In the genomic region with DNA sequence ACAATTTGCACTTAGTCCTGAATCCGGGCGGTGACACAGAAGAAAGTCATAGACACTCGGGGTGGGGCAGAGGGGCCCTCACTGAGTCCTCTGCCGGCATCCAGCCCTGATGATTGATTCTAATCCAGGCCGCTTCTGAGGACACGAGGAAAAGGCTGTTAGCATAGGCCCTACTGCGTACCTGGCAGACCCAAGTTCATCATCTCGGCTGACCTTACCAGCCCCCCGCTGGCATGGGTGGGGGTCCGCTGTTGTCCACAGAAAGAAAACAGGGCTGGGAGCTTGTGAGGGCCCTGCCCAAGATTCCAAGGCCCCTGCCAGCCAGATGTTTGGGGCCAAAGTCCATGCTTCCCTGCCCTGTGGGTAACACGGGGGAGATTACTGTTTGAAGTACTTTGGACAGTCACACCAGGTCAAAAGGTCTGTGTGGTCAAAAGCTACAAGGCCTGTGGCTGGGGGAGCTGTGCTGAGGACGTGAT, we compare ENCODE assay signal across 11 cellular contexts. TPM values are rescaled to one million over a fixed set of nuclear protein-coding genes. Genes with fewer than 3 reads are reported as not detected.
DNase-seq lines count a peak whose midpoint lies in the region; ATAC-seq and TF ChIP-seq lines count a peak whose summit lies in the region.
"Had no signal": no experiment of that assay in that cellular context is flagged by ENCODE, and none has a peak within 500 bp of the region (broad histone marks: within the 10 kb centered on the region; RNA-seq: fewer than 3 reads in every experiment).

No MANE protein-coding gene starts in this region.

- TF ChIP-seq POLR2A in Peyer's patch (IDR thresholded peaks at IDR 0.05), result no peak

- peak overlapping the region; percentile 91 for H3K27ac Mint-ChIP-seq in progenitor cell of endocrine pancreas
- H3K27ac Mint-ChIP-seq in activated CD4-positive, alpha-beta memory T cell treated with anti-CD3 and anti-CD28 coated beads for 36 hours, result no peak overlapping the region
- H3K27ac Mint-ChIP-seq: activated naive CD4-positive, alpha-beta T cell treated with anti-CD3 and anti-CD28 coated beads, Interleukin-2, amount 10 ng/mL, durations not matched to agents 7 days and 5 days had no signal

- no peaks in the 10 kb centered on the region for H3K9me3 ChIP-seq in Peyer's patch

- peaks cover 27% of the 10 kb centered on the region for H3K4me1 Mint-ChIP-seq in progenitor cell of endocrine pancreas (ENCODE audit: low read depth)
- peaks cover 33% of the 10 kb centered on the region for H3K4me1 Mint-ChIP-seq in activated CD4-positive, alpha-beta memory T cell treated with anti-CD3 and anti-CD28 coated beads for 36 hours (ENCODE audit: low read depth)

- peak overlapping the region; percentile 62 for H3K4me3 Mint-ChIP-seq in progenitor cell of endocrine pancreas (ENCODE audit: low read depth)
- H3K4me3 Mint-ChIP-seq in activated CD4-positive, alpha-beta memory T cell treated with anti-CD3 and anti-CD28 coated beads for 36 hours, result no peak overlapping the region
- H3K4me3 Mint-ChIP-seq: activated naive CD4-positive, alpha-beta T cell treated with anti-CD3 and anti-CD28 coated beads, Interleukin-2, amount 10 ng/mL, durations not matched to agents 7 days and 5 days; CD4-positive, CD25-positive, alpha-beta regulatory T cell had no signal

- CTCF ChIA-PET in activated CD4-positive, alpha-beta memory T cell treated with anti-CD3 and anti-CD28 coated beads for 36 hours (lab: Charles Lee), result no interaction called here

- DNase-seq in AG20443 (ENCODE audit: low spot score) (peak; percentile 52), Peyer's patch (peak in 2 of 3 donors; percentile 76 to 77), fibroblast of the aortic adventitia (ENCODE audit: low read depth) (peak; percentile 28), progenitor cell of endocrine pancreas (ENCODE audit: low spot score, unreplicated experiment) (no peak), islet precursor cell (no peak)
- no peak for DNase-seq in activated CD4-positive, alpha-beta memory T cell treated with anti-CD3 and anti-CD28 coated beads for 36 hours
- DNase-seq: activated naive CD4-positive, alpha-beta T cell treated with anti-CD3 and anti-CD28 coated beads, Interleukin-2, amount 10 ng/mL, durations not matched to agents 7 days and 5 days; CD4-positive, CD25-positive, alpha-beta regulatory T cell; midbrain had no signal

- no peaks in the 10 kb centered on the region for H3K27me3 ChIP-seq in Peyer's patch

- no peaks in the 10 kb centered on the region for H3K9me3 Mint-ChIP-seq in progenitor cell of endocrine pancreas (ENCODE audit: low read depth)
- H3K9me3 Mint-ChIP-seq in activated CD4-positive, alpha-beta memory T cell treated with anti-CD3 and anti-CD28 coated beads for 36 hours, result no peaks in the 10 kb centered on the region
- H3K9me3 Mint-ChIP-seq: activated naive CD4-positive, alpha-beta T cell treated with anti-CD3 and anti-CD28 coated beads, Interleukin-2, amount 10 ng/mL, durations not matched to agents 7 days and 5 days; CD4-positive, CD25-positive, alpha-beta regulatory T cell had no signal

- TF ChIP-seq CTCF in Peyer's patch (IDR thresholded peaks at IDR 0.05) (no peak), fibroblast of the aortic adventitia (IDR thresholded peaks at IDR 0.05; ENCODE audit: insufficient read depth, low read length) (no peak), progenitor cell of endocrine pancreas (IDR thresholded peaks at IDR 0.05; ENCODE audit: unreplicated experiment) (no peak)

- no peak overlapping the region for H3K4me3 ChIP-seq in Peyer's patch
- H3K4me3 ChIP-seq in fibroblast of the aortic adventitia (ENCODE audit: low read depth, low read length), result no peak overlapping the region

- ATAC-seq in HG03439 (IDR thresholded peaks at IDR 0.05; ENCODE audit: unreplicated experiment) (no peak), GM18868 (IDR thresholded peaks at IDR 0.05; ENCODE audit: unreplicated experiment) (no peak)

- intact Hi-C loops in activated CD4-positive, alpha-beta memory T cell treated with anti-CD3 and anti-CD28 coated beads for 36 hours (cut with micrococcal nuclease), result no loop called here

- peaks cover 1% of the 10 kb centered on the region for H3K36me3 Mint-ChIP-seq in progenitor cell of endocrine pancreas (ENCODE audit: insufficient read depth)
- no peaks in the 10 kb centered on the region for H3K36me3 Mint-ChIP-seq in activated CD4-positive, alpha-beta memory T cell treated with anti-CD3 and anti-CD28 coated beads for 36 hours
- H3K36me3 Mint-ChIP-seq: activated naive CD4-positive, alpha-beta T cell treated with anti-CD3 and anti-CD28 coated beads, Interleukin-2, amount 10 ng/mL, durations not matched to agents 7 days and 5 days had no signal

- no peaks in the 10 kb centered on the region for H3K27me3 Mint-ChIP-seq in progenitor cell of endocrine pancreas
- H3K27me3 Mint-ChIP-seq in activated CD4-positive, alpha-beta memory T cell treated with anti-CD3 and anti-CD28 coated beads for 36 hours, result no peaks in the 10 kb centered on the region
- H3K27me3 Mint-ChIP-seq: activated naive CD4-positive, alpha-beta T cell treated with anti-CD3 and anti-CD28 coated beads, Interleukin-2, amount 10 ng/mL, durations not matched to agents 7 days and 5 days; CD4-positive, CD25-positive, alpha-beta regulatory T cell had no signal

- H3K36me3 ChIP-seq in Peyer's patch, result no peaks in the 10 kb centered on the region

- peaks cover 4 to 75% (median 20%) of the 10 kb centered on the region in 4 donors for H3K4me1 ChIP-seq in Peyer's patch

- POLR2A ChIA-PET in activated CD4-positive, alpha-beta memory T cell treated with anti-CD3 and anti-CD28 coated beads for 36 hours (lab: Charles Lee), result no interaction called here

- peak overlapping the region in 3 of 4 donors; percentile 83 to 91 (median 84) for H3K27ac ChIP-seq in Peyer's patch

RNA-seq across cellular contexts. Expression of gene ERGIC1, which starts 24.5 kb away (rescaled TPM):
- total RNA-seq in Peyer's patch, result 100 to 1,000 TPM; 113 to 180 (median 143) TPM
- total RNA-seq in fibroblast of the aortic adventitia (ENCODE audit: low replicate concordance), result 21.7 and 193 TPM in 2 replicates
- total RNA-seq in progenitor cell of endocrine pancreas, result 150 and 158 TPM in 2 replicates
- 10 to 100 TPM; 41.9 to 42.7 TPM for total RNA-seq in activated CD4-positive, alpha-beta memory T cell treated with anti-CD3 and anti-CD28 coated beads for 36 hours

Comparison
In these comparisons a context has a peak if more than half of its experiments do, and no peak if none do; other contexts are left out.
1. DNase-seq: peak in AG20443 (single experiment), Peyer's patch (2 of 3) and fibroblast of the aortic adventitia (single experiment); none in progenitor cell of endocrine pancreas (single experiment), activated CD4-positive, alpha-beta memory T cell treated with anti-CD3 and anti-CD28 coated beads for 36 hours (single experiment) and islet precursor cell (single experiment).